11 cellular contexts compared by ENCODE assay signal in the genomic region with DNA sequence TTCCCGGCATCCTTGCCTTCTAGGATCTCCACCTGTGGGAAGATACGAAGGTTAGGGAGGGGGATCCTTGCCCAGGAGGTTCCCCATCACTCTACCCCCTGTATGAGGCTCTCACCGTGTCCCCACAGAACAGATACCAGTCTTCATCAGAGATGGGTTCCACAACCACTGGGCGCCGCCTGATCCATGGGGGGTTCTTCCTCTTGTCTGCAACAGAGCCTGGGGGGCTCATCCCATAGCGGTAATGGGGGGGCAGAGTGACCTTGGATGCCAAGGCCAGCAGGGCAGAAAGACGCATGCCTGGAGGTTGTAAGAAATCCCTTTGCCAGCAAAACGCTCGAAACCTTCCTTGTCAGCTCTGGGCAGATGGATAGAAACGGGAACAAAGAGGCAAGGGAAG.
"Had no signal": no experiment of that assay in that cellular context is flagged by ENCODE, and none has a peak within 500 bp of the region (broad histone marks: within the 10 kb centered on the region; RNA-seq: fewer than 3 reads in every experiment).

No MANE protein-coding gene starts in this region.

- H3K4me3 ChIP-seq: coronary artery, heart left ventricle had no signal

- H3K9me3 Mint-ChIP-seq: activated CD4-positive, alpha-beta memory T cell treated with anti-CD3 and anti-CD28 coated beads, Interleukin-2, amount 10 ng/mL, durations not matched to agents 7 days and 5 days had no signal

- H3K27ac ChIP-seq: coronary artery, heart left ventricle had no signal

- ATAC-seq: heart left ventricle, left colon, sciatic nerve had no signal

- H3K27me3 Mint-ChIP-seq: activated CD4-positive, alpha-beta memory T cell treated with anti-CD3 and anti-CD28 coated beads, Interleukin-2, amount 10 ng/mL, durations not matched to agents 7 days and 5 days had no signal

- H3K9me3 ChIP-seq: heart left ventricle had no signal

- H3K27me3 ChIP-seq: heart left ventricle had no signal

- DNase-seq: activated CD4-positive, alpha-beta memory T cell treated with anti-CD3 and anti-CD28 coated beads, Interleukin-2, amount 10 ng/mL, durations not matched to agents 7 days and 5 days; activated CD4-positive, alpha-beta T cell treated with anti-CD3 and anti-CD28 coated beads for 1 hour; activated effector memory CD4-positive, alpha-beta T cell treated with anti-CD3 and anti-CD28 coated beads, Interleukin-2, amount 50 U/mL, for 16 hours; central memory CD4-positive, alpha-beta T cell; effector CD8-positive, alpha-beta T cell; left colon; stimulated activated CD4-positive, alpha-beta T cell treated with anti-CD3 and anti-CD28 coated beads, Interleukin-2, amount 100 ng/mL, for 24 hours; stimulated activated naive CD4-positive, alpha-beta T cell treated with Interleukin-2 at 50 U/mL for 16 hours had no signal

- H3K27ac Mint-ChIP-seq: activated CD4-positive, alpha-beta memory T cell treated with anti-CD3 and anti-CD28 coated beads, Interleukin-2, amount 10 ng/mL, durations not matched to agents 7 days and 5 days had no signal
